11 cellular contexts compared by ENCODE assay signal in the genomic region with DNA sequence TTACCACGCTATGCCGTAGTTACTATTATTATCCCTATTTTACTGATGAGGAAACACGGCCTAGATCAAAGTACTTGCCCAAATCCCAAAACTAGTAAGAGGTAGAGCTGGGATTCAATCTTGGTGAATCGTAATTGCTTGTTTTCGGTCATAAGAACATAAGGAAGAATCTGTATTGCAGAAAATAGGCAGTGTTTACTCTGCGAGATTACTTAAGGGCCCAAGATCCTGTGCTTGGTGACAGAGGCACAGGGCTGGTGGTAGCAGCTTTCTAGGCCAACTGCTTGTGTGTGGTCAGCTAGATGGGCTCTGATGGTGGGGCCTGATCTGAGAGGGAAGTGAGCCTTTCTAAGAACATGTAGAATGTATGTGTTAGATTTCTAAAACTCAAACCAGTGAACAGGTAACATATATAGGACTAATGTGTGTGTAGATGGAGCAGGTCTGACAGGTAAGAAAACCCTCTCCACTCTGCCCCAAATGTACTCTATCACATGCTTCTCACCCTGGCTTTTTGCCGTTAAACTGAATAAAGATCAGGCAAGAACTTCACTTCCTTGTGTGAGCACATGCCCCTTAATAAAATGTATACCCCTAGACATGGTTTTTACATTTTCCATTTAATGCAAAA.
DNase-seq lines count a peak whose midpoint lies in the region; ATAC-seq and TF ChIP-seq lines count a peak whose summit lies in the region.
"Had no signal": no experiment of that assay in that cellular context is flagged by ENCODE, and none has a peak within 500 bp of the region (broad histone marks: within the 10 kb centered on the region; RNA-seq: fewer than 3 reads in every experiment).

No MANE protein-coding gene starts in this region.

- peaks cover 74% of the 10 kb centered on the region for H3K4me1 Mint-ChIP-seq in Caco-2 (ENCODE audit: low read depth, unreplicated experiment)
- peaks cover 59% of the 10 kb centered on the region for H3K4me1 Mint-ChIP-seq in stimulated activated naive CD8-positive, alpha-beta T cell treated with anti-CD3 and anti-CD28 coated beads, Interleukin-15, amount 100 ng/mL, for 72 hours

- no peaks in the 10 kb centered on the region for H3K9me3 Mint-ChIP-seq in Caco-2 (ENCODE audit: unreplicated experiment)
- H3K9me3 Mint-ChIP-seq in stimulated activated naive CD8-positive, alpha-beta T cell treated with anti-CD3 and anti-CD28 coated beads, Interleukin-15, amount 100 ng/mL, for 72 hours = no peaks in the 10 kb centered on the region
- H3K9me3 Mint-ChIP-seq: activated naive CD4-positive, alpha-beta T cell treated with anti-CD3 and anti-CD28 coated beads, Interleukin-2, amount 50 U/mL, for 24 hours had no signal

- H3K36me3 Mint-ChIP-seq in Caco-2 (ENCODE audit: insufficient read depth, unreplicated experiment) = peaks cover 68% of the 10 kb centered on the region
- H3K36me3 Mint-ChIP-seq: activated naive CD4-positive, alpha-beta T cell treated with anti-CD3 and anti-CD28 coated beads, Interleukin-2, amount 50 U/mL, for 24 hours had no signal

- no peak for TF ChIP-seq POLR2A in esophagus squamous epithelium (IDR thresholded peaks at IDR 0.05)

- H3K27me3 ChIP-seq in Caco-2 (replicated peaks; ENCODE audit: control insufficient read depth, insufficient read depth, low read length) (no peaks in the 10 kb centered on the region), esophagus squamous epithelium (no peaks in the 10 kb centered on the region), rectal smooth muscle tissue (ENCODE audit: control insufficient read depth, insufficient read depth, low read length) (no peaks in the 10 kb centered on the region)

- ATAC-seq in HG03439 (IDR thresholded peaks at IDR 0.05; ENCODE audit: unreplicated experiment) = no peak
- no peak for ATAC-seq in stimulated activated naive CD8-positive, alpha-beta T cell treated with anti-CD3 and anti-CD28 coated beads, Interleukin-15, amount 100 ng/mL, for 72 hours

- intact Hi-C loops in Caco-2 (cut with micrococcal nuclease; ENCODE audit: unreplicated experiment) = loop anchor here (1.0 kb wide), 4 partner anchors 25 to 156 kb away; no protein-coding TSS in a partner anchor
- intact Hi-C loops in esophagus squamous epithelium (cut with DNase I) = no loop called here

- DNase-seq in Caco-2 = no peak
- peak; percentile 51 for DNase-seq in NCI-H526 treated with DMSO at 0.1 percent for 48 hours (lab: John Stamatoyannopoulos, UW)
- DNase-seq in esophagus squamous epithelium (lab: John Stamatoyannopoulos, UW) = no peak
- DNase-seq in stimulated activated naive CD8-positive, alpha-beta T cell treated with anti-CD3 and anti-CD28 coated beads, Interleukin-15, amount 100 ng/mL, for 72 hours = no peak
- no peak for DNase-seq in OCI-M2 (lab: John Stamatoyannopoulos, UW; ENCODE audit: unreplicated experiment)
- DNase-seq: activated CD4-positive, alpha-beta T cell treated with anti-CD3 and anti-CD28 coated beads, Interleukin-2, amount 50 U/mL, for 1 hour; effector CD4-positive, alpha-beta T cell; HCEC 1CT had no signal

- peaks cover 86% of the 10 kb centered on the region for H3K4me1 ChIP-seq in Caco-2
- H3K4me1 ChIP-seq in esophagus squamous epithelium = peaks cover 4 to 84% (median 22%) of the 10 kb centered on the region in 3 donors
- peaks cover 34% of the 10 kb centered on the region for H3K4me1 ChIP-seq in rectal smooth muscle tissue (ENCODE audit: control insufficient read depth, insufficient read depth, low read length)

- BruUV-seq in Caco-2 (replicated peaks; lab: Mats Ljungman, UMichigan) = TSS peak; percentile 57

- no peak overlapping the region for H3K9ac ChIP-seq in rectal smooth muscle tissue (ENCODE audit: low read length)

- POLR2A ChIA-PET in Caco-2 (lab: Charles Lee) = interaction anchor here (1.0 to 1.8 kb wide), 2 partner anchors 28 to 71 kb away, joined by 5 to 11 read pairs; a partner anchor contains a TSS

- H3K36me3 ChIP-seq in Caco-2 (ENCODE audit: control insufficient read depth, insufficient read depth, low read length) (0 out of 2 replicates have a peak, but pooled peaks cover 2% of the 10 kb centered on the region), esophagus squamous epithelium (no peaks in the 10 kb centered on the region), rectal smooth muscle tissue (ENCODE audit: control insufficient read depth, insufficient read depth, low read length) (no peaks in the 10 kb centered on the region)

- H3K27ac ChIP-seq in esophagus squamous epithelium = peak overlapping the region in 3 of 4 donors; percentile 31 to 73 (median 62)
- peak overlapping the region; percentile 80 for H3K27ac ChIP-seq in rectal smooth muscle tissue (ENCODE audit: low read depth, low read length)

- H3K4me3 Mint-ChIP-seq in Caco-2 (ENCODE audit: unreplicated experiment) = peak overlapping the region; percentile 65
- no peak overlapping the region for H3K4me3 Mint-ChIP-seq in stimulated activated naive CD8-positive, alpha-beta T cell treated with anti-CD3 and anti-CD28 coated beads, Interleukin-15, amount 100 ng/mL, for 72 hours

- H3K9me3 ChIP-seq in Caco-2 = no peaks in the 10 kb centered on the region
- H3K9me3 ChIP-seq in esophagus squamous epithelium = no peaks in the 10 kb centered on the region

- H3K4me3 ChIP-seq in Caco-2 (ENCODE audit: low read depth, low read length) (no peak overlapping the region), esophagus squamous epithelium (no peak overlapping the region), rectal smooth muscle tissue (ENCODE audit: low read length) (no peak overlapping the region)

- peak overlapping the region; percentile 90 for H3K27ac Mint-ChIP-seq in Caco-2 (ENCODE audit: unreplicated experiment)
- H3K27ac Mint-ChIP-seq in stimulated activated naive CD8-positive, alpha-beta T cell treated with anti-CD3 and anti-CD28 coated beads, Interleukin-15, amount 100 ng/mL, for 72 hours = no peak overlapping the region

- CTCF ChIA-PET in Caco-2 (lab: Charles Lee) = interaction anchor here (1.0 kb wide), 1 partner anchor 392 kb away, joined by 4 read pairs; no protein-coding TSS in a partner anchor

- 78 to 84% methylated on average over 7 of the region's 7 CpGs for WGBS in esophagus squamous epithelium, 2 donors

- no peak for TF ChIP-seq CTCF in Caco-2 (IDR thresholded peaks at IDR 0.05; ENCODE audit: insufficient read depth in 1 of 2, low read depth in 1 of 2, low read length in 1 of 2, severe bottlenecking in 1 of 2, unreplicated experiment in 1 of 2)
- no peak for TF ChIP-seq CTCF in esophagus squamous epithelium (IDR thresholded peaks at IDR 0.05)

- H3K27me3 Mint-ChIP-seq in Caco-2 (ENCODE audit: insufficient read depth, unreplicated experiment) = no peaks in the 10 kb centered on the region
- H3K27me3 Mint-ChIP-seq in stimulated activated naive CD8-positive, alpha-beta T cell treated with anti-CD3 and anti-CD28 coated beads, Interleukin-15, amount 100 ng/mL, for 72 hours = no peaks in the 10 kb centered on the region
- H3K27me3 Mint-ChIP-seq: activated naive CD4-positive, alpha-beta T cell treated with anti-CD3 and anti-CD28 coated beads, Interleukin-2, amount 50 U/mL, for 24 hours had no signal
